Comparison of ENCODE assay signal across 1 cellular context in the genomic region with DNA sequence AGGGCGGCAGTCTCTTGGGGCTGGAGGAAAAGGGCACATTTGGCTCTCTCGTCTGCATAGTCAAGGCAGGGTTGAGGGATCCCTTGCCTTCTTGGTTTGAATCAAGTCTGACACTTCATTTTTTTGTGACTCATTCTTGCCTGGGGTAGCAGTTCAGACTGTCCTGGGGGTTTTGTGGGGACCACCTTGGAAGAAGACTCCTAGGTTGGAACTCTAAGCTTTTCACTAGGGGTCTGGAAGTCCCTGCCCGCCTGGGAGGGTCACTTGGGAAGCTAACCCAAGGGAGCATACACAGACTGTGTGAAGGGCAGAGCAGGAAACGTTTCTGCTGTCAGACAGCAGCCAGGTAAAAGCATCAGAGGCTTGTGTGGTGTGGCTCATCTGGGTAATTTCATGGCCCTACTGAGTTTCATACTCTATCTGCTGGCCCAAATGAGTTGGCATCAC.
TF ChIP-seq lines count a peak whose summit lies in the region.

No MANE protein-coding gene starts in this region.

TF ChIP-seq in GM23338, 12 proteins besides CTCF, POLR2A, EP300 and RAD21 (continued from another document):
- TF ChIP-seq, protein P1, sequence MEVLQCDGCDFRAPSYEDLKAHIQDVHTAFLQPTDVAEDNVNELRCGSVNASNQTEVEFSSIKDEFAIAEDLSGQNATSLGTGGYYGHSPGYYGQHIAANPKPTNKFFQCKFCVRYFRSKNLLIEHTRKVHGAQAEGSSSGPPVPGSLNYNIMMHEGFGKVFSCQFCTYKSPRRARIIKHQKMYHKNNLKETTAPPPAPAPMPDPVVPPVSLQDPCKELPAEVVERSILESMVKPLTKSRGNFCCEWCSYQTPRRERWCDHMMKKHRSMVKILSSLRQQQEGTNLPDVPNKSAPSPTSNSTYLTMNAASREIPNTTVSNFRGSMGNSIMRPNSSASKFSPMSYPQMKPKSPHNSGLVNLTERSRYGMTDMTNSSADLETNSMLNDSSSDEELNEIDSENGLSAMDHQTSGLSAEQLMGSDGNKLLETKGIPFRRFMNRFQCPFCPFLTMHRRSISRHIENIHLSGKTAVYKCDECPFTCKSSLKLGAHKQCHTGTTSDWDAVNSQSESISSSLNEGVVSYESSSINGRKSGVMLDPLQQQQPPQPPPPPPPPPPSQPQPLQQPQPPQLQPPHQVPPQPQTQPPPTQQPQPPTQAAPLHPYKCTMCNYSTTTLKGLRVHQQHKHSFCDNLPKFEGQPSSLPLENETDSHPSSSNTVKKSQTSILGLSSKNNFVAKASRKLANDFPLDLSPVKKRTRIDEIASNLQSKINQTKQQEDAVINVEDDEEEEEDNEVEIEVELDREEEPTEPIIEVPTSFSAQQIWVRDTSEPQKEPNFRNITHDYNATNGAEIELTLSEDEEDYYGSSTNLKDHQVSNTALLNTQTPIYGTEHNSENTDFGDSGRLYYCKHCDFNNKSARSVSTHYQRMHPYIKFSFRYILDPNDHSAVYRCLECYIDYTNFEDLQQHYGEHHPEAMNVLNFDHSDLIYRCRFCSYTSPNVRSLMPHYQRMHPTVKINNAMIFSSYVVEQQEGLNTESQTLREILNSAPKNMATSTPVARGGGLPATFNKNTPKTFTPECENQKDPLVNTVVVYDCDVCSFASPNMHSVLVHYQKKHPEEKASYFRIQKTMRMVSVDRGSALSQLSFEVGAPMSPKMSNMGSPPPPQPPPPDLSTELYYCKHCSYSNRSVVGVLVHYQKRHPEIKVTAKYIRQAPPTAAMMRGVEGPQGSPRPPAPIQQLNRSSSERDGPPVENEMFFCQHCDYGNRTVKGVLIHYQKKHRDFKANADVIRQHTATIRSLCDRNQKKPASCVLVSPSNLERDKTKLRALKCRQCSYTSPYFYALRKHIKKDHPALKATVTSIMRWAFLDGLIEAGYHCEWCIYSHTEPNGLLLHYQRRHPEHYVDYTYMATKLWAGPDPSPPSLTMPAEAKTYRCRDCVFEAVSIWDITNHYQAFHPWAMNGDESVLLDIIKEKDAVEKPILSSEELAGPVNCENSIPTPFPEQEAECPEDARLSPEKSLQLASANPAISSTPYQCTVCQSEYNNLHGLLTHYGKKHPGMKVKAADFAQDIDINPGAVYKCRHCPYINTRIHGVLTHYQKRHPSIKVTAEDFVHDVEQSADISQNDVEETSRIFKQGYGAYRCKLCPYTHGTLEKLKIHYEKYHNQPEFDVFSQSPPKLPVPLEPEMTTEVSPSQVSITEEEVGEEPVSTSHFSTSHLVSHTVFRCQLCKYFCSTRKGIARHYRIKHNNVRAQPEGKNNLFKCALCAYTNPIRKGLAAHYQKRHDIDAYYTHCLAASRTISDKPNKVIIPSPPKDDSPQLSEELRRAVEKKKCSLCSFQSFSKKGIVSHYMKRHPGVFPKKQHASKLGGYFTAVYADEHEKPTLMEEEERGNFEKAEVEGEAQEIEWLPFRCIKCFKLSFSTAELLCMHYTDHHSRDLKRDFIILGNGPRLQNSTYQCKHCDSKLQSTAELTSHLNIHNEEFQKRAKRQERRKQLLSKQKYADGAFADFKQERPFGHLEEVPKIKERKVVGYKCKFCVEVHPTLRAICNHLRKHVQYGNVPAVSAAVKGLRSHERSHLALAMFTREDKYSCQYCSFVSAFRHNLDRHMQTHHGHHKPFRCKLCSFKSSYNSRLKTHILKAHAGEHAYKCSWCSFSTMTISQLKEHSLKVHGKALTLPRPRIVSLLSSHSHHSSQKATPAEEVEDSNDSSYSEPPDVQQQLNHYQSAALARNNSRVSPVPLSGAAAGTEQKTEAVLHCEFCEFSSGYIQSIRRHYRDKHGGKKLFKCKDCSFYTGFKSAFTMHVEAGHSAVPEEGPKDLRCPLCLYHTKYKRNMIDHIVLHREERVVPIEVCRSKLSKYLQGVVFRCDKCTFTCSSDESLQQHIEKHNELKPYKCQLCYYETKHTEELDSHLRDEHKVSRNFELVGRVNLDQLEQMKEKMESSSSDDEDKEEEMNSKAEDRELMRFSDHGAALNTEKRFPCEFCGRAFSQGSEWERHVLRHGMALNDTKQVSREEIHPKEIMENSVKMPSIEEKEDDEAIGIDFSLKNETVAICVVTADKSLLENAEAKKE (CRISPR knock-in tag; IDR thresholded peaks at IDR 0.05): no peak
- TF ChIP-seq, protein P2, sequence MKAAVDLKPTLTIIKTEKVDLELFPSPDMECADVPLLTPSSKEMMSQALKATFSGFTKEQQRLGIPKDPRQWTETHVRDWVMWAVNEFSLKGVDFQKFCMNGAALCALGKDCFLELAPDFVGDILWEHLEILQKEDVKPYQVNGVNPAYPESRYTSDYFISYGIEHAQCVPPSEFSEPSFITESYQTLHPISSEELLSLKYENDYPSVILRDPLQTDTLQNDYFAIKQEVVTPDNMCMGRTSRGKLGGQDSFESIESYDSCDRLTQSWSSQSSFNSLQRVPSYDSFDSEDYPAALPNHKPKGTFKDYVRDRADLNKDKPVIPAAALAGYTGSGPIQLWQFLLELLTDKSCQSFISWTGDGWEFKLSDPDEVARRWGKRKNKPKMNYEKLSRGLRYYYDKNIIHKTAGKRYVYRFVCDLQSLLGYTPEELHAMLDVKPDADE (IDR thresholded peaks at IDR 0.05): no peak
- TF ChIP-seq EZH2phosphoT487 (IDR thresholded peaks at IDR 0.05; ENCODE audit: unreplicated experiment) (no peak), JUNB (IDR thresholded peaks at IDR 0.05; ENCODE audit: unreplicated experiment) (no peak), ZNF331 (CRISPR knock-in tag; IDR thresholded peaks at IDR 0.05; ENCODE audit: low read depth) (no peak), CREB1 (CRISPR knock-in tag; IDR thresholded peaks at IDR 0.05; ENCODE audit: low read depth) (no peak), NANOG (IDR thresholded peaks at IDR 0.05; ENCODE audit: borderline replicate concordance) (no peak), EZH2 (IDR thresholded peaks at IDR 0.05; ENCODE audit: low read depth, unreplicated experiment) (no peak)
TF ChIP-seq in GM23338: peak in this region for 0.
